In genomic region chr17:1648582-1649115, GRCh38 we compare ENCODE assay signal across 1 cellular context.
TF ChIP-seq lines count a peak whose summit lies in the region.

No MANE protein-coding gene starts in this region.

TF ChIP-seq in HCT116, 20 proteins besides CTCF, POLR2A, EP300 and RAD21 (continued from another document):
- no peak for TF ChIP-seq ATF3 (IDR thresholded peaks at IDR 0.05)
- no peak for TF ChIP-seq REST (IDR thresholded peaks at IDR 0.05; ENCODE audit: low read depth)
- TF ChIP-seq EZH2phosphoT487 (IDR thresholded peaks at IDR 0.05; ENCODE audit: borderline replicate concordance) = no peak
- TF ChIP-seq ELF1 (IDR thresholded peaks at IDR 0.05; ENCODE audit: borderline replicate concordance, low read depth) = no peak
TF ChIP-seq in HCT116: peak in this region for 7.
